11 cellular contexts compared by ENCODE assay signal in genomic region chr5:150609843-150610584, GRCh38. TPM values are rescaled to one million over a fixed set of nuclear protein-coding genes. Genes with fewer than 3 reads are reported as not detected.
DNase-seq lines count a peak whose midpoint lies in the region; ATAC-seq and TF ChIP-seq lines count a peak whose summit lies in the region.
"Had no signal": no experiment of that assay in that cellular context is flagged by ENCODE, and none has a peak within 500 bp of the region (broad histone marks: within the 10 kb centered on the region; RNA-seq: fewer than 3 reads in every experiment).

No MANE protein-coding gene starts in this region.

- DNase-seq in chondrocyte (ENCODE audit: low spot score) (no peak), pons (ENCODE audit: low spot score) (peak; percentile 60), uterus (no peak), activated gamma-delta T cell (lab: John Stamatoyannopoulos, UW) (no peak)
- DNase-seq: activated CD8-positive, alpha-beta memory T cell treated with anti-CD3 and anti-CD28 coated beads for 24 hours; activated naive CD4-positive, alpha-beta T cell treated with anti-CD3 and anti-CD28 coated beads, Interleukin-2, amount 10 ng/mL, durations not matched to agents 7 days and 5 days; stimulated activated naive CD4-positive, alpha-beta T cell had no signal

- H3K27me3 ChIP-seq in layer of hippocampus (ENCODE audit: control insufficient read depth, insufficient read depth, low read length), result no peaks in the 10 kb centered on the region
- H3K27me3 ChIP-seq in uterus, result no peaks in the 10 kb centered on the region

- no peaks in the 10 kb centered on the region for H3K9me3 ChIP-seq in uterus

- H3K4me1 Mint-ChIP-seq in chondrocyte (ENCODE audit: low read depth), result peaks cover 81% of the 10 kb centered on the region

- intact Hi-C loops in uterus (cut with DNase I; ENCODE audit: low total_unique reads), result no loop called here

- H3K36me3 ChIP-seq in uterus, result no peaks in the 10 kb centered on the region

- TF ChIP-seq CTCF in chondrocyte (IDR thresholded peaks at IDR 0.05), result no peak
- TF ChIP-seq CTCF in uterus (IDR thresholded peaks at IDR 0.05), result no peak

- peaks cover 14% of the 10 kb centered on the region for H3K36me3 Mint-ChIP-seq in chondrocyte (ENCODE audit: low read depth)
- H3K36me3 Mint-ChIP-seq: activated naive CD4-positive, alpha-beta T cell treated with anti-CD3 and anti-CD28 coated beads, Interleukin-2, amount 10 ng/mL, durations not matched to agents 7 days and 5 days had no signal

- H3K4me3 Mint-ChIP-seq in chondrocyte (ENCODE audit: unreplicated experiment), result no peak overlapping the region
- H3K4me3 Mint-ChIP-seq: activated naive CD4-positive, alpha-beta T cell treated with anti-CD3 and anti-CD28 coated beads, Interleukin-2, amount 10 ng/mL, durations not matched to agents 7 days and 5 days; T-helper 2 cell treated with Interferon-gamma antibody and Interleukin-4, amounts not matched to agents 5 μg/mL and 100 μg/mL, for 36 hours had no signal

- H3K27ac Mint-ChIP-seq in chondrocyte (ENCODE audit: unreplicated experiment), result peak overlapping the region; percentile 81
- H3K27ac Mint-ChIP-seq: activated naive CD4-positive, alpha-beta T cell treated with anti-CD3 and anti-CD28 coated beads, Interleukin-2, amount 10 ng/mL, durations not matched to agents 7 days and 5 days; T-helper 2 cell treated with Interferon-gamma antibody and Interleukin-4, amounts not matched to agents 5 μg/mL and 100 μg/mL, for 36 hours had no signal

- no peak for TF ChIP-seq POLR2A in uterus (IDR thresholded peaks at IDR 0.05)

- ATAC-seq in HG03520 (IDR thresholded peaks at IDR 0.05; ENCODE audit: unreplicated experiment) (no peak), GM19035 (IDR thresholded peaks at IDR 0.05; ENCODE audit: unreplicated experiment) (no peak)

- no peaks in the 10 kb centered on the region for H3K9me3 Mint-ChIP-seq in chondrocyte (ENCODE audit: low read depth)
- H3K9me3 Mint-ChIP-seq: activated naive CD4-positive, alpha-beta T cell treated with anti-CD3 and anti-CD28 coated beads, Interleukin-2, amount 10 ng/mL, durations not matched to agents 7 days and 5 days; T-helper 2 cell treated with Interferon-gamma antibody and Interleukin-4, amounts not matched to agents 5 μg/mL and 100 μg/mL, for 36 hours had no signal

- H3K27me3 Mint-ChIP-seq in chondrocyte (ENCODE audit: low read depth), result no peaks in the 10 kb centered on the region

- H3K4me1 ChIP-seq in uterus, result peaks cover 20 to 23% of the 10 kb centered on the region in 2 donors

- H3K4me3 ChIP-seq in uterus, result no peak overlapping the region

- H3K27ac ChIP-seq in layer of hippocampus (ENCODE audit: low read depth, low read length), result peak overlapping the region; percentile 39
- H3K27ac ChIP-seq in uterus, result peak overlapping the region; percentile 65 to 86

RNA-seq across cellular contexts. Expression of gene SYNPO, which starts 30.4 kb away (rescaled TPM):
- total RNA-seq in chondrocyte, result 156 to 198 TPM (median 195 TPM) in 3 replicates
- total RNA-seq in uterus, result 100 to 1,000 TPM in 1 of 4 donors, 10 to 100 TPM in 1, 1 to 10 TPM in 2; 3.6 to 146 (median 10.6) TPM

RNA-seq across cellular contexts. Expression of gene MYOZ3, which starts 51.0 kb away (rescaled TPM):
- total RNA-seq in chondrocyte (1.9 to 3.3 TPM (median 2.0 TPM) in 3 replicates), uterus (10 to 100 TPM in 1 of 4 donors, 1 to 10 TPM in 2, not detected in 1; 3.2 to 69.1 (median 3.4) TPM)
